Comparison of ENCODE assay signal across 8 cellular contexts in the genomic region with DNA sequence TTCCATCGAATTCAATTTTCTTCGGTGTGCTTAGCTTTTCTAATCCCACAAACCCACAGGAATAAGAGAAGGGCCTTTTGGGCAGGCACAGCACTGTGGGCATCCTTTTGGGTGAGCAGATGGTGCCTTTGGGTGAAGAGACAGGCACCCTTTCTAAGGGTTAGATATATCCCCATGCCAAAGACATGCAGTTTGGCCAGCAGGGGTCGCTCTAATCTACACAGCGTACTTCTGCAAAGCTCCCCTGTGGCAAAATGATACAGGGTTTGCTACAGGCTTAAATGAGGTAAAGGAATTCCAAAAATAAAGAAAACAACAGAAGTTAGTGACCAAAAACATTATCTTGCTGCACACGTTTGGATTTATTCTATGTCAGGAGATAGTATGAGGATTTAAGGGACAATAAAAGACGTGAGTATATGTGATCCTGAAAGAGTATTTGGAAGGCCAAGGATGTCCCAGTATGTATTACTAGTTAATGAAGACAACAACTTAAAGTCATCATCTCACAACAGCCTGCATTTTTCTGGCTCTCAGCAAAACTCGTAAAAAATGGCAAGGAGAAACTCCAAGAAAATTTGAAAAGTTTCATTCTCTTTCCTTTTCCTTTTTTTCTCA. TPM values are rescaled to one million over a fixed set of nuclear protein-coding genes. Genes with fewer than 3 reads are reported as not detected.
DNase-seq lines count a peak whose midpoint lies in the region; ATAC-seq and TF ChIP-seq lines count a peak whose summit lies in the region.

No MANE protein-coding gene starts in this region.

- H3K36me3 ChIP-seq in Peyer's patch: no peaks in the 10 kb centered on the region

- peak in 2 of 3 experiments; percentile 17 to 35 for DNase-seq in NCI-H1417 (lab: John Stamatoyannopoulos, UW)
- no peak for DNase-seq in NCI-H1417 treated with DMSO at 0.1 percent for 48 hours (lab: John Stamatoyannopoulos, UW)
- peak; percentile 50 to 83 (median 61) for DNase-seq in Peyer's patch
- peak; percentile 36 for DNase-seq in activated T-helper 9 cell treated with anti-CD3 and anti-CD28 coated beads, Interleukin-2, amount 50 U/mL, for 16 hours (ENCODE audit: low read depth)
- DNase-seq in left ventricle myocardium superior: peak; percentile 55
- DNase-seq in stimulated activated CD4-positive, alpha-beta T cell treated with anti-CD3 and anti-CD28 coated beads, Interleukin-2, amount 100 ng/mL, for 48 hours: peak; percentile 51 to 64
- DNase-seq in NCI-H510A (lab: John Stamatoyannopoulos, UW): no peak

- no peaks in the 10 kb centered on the region for H3K4me1 ChIP-seq in Peyer's patch

- intact Hi-C loops in left ventricle myocardium superior (cut with micrococcal nuclease): no loop called here

- no peak overlapping the region for H3K27ac ChIP-seq in Peyer's patch

- H3K9me3 ChIP-seq in Peyer's patch: no peaks in the 10 kb centered on the region

- peak; percentile 82 for ATAC-seq in HG02943 (IDR thresholded peaks at IDR 0.05; ENCODE audit: low read depth, unreplicated experiment)
- ATAC-seq in left ventricle myocardium superior: peak; percentile 53

- TF ChIP-seq CTCF in Peyer's patch (IDR thresholded peaks at IDR 0.05): peak in 5 of 6 experiments; percentile 25 to 66 (median 52)

- H3K4me3 ChIP-seq in Peyer's patch: no peak overlapping the region

- H3K27me3 ChIP-seq in Peyer's patch: no peaks in the 10 kb centered on the region

- TF ChIP-seq POLR2A in Peyer's patch (IDR thresholded peaks at IDR 0.05): no peak

RNA-seq across cellular contexts. Expression of a gene that starts 49.5 kb away (rescaled TPM):
- total RNA-seq in Peyer's patch: 10 to 100 TPM in 1 of 4 donors, 1 to 10 TPM in 2, not detected in 1; 2.4 to 20.7 (median 8.7) TPM
- total RNA-seq in left ventricle myocardium superior: 0.10 TPM

Comparison
In these comparisons a context has a peak if more than half of its experiments do, and no peak if none do; other contexts are left out.
1. DNase-seq: peak in NCI-H1417 (2 of 3), Peyer's patch (3 of 3), activated T-helper 9 cell treated with anti-CD3 and anti-CD28 coated beads, Interleukin-2, amount 50 U/mL, for 16 hours (single experiment), left ventricle myocardium superior (single experiment) and stimulated activated CD4-positive, alpha-beta T cell treated with anti-CD3 and anti-CD28 coated beads, Interleukin-2, amount 100 ng/mL, for 48 hours (2 of 2); none in NCI-H1417 treated with DMSO at 0.1 percent for 48 hours (single experiment) and NCI-H510A (single experiment).